In the genomic region with DNA sequence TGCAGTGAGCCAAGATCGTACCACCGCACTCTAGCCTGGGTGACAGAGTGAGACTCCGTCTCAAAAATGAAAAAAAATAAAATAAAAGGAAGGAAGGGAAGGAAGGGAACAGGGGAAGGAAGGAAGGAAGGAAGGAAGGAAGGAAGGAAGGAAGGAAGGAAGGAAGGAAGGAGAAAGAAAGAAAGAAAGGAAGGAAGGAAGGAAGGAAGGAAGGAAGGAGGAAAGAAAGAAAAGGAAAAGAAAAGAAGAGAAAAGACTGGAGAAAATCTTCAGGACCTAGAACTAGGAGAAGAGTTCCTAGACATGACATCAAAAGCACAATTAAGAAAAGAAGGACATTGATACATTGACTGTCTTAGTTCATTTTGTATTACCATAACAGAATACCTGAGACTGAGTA, we compare ENCODE assay signal across 8 cellular contexts.
A peak's percentile ranks its signal among the peaks of the same experiment; 100 is the strongest.
DNase-seq lines count a peak whose midpoint lies in the region; ATAC-seq, FAIRE-seq and TF ChIP-seq lines count a peak whose summit lies in the region.
"Not testable (repeated sequence)": the region's sequence is repeated elsewhere in the genome, so short reads cannot be mapped to it uniquely, and the experiment has no call there.

No MANE protein-coding gene starts in this region.

- not testable (repeated sequence) for H3K79me2 ChIP-seq in GM23338 (replicated peaks; ENCODE audit: insufficient read depth); KMS-11 (ENCODE audit: insufficient read depth, low read depth); K562 (ENCODE audit: control insufficient read depth, insufficient read depth, low read length); neural progenitor cell (ENCODE audit: low read depth)

- CTCF ChIA-PET in HEK293 (lab: Yijun Ruan, JAX) = interaction anchor here (0.7 to 6.6 kb wide), 3 partner anchors 12 to 240 kb away, joined by 4 to 37 read pairs (median 4); no protein-coding TSS in a partner anchor
- CTCF ChIA-PET in WTC11 (lab: Charles Lee) = interaction anchor here (0.7 kb wide), 1 partner anchor 51 kb away, joined by 4 read pairs; no protein-coding TSS in a partner anchor
- CTCF ChIA-PET in K562 (lab: Yijun Ruan, JAX; ENCODE audit: low intra/inter-chr PET ratio) = interaction anchor here (0.7 kb wide), 1 partner anchor 10 kb away, joined by 3 read pairs; no protein-coding TSS in a partner anchor

- H3K4me3 Mint-ChIP-seq in GM23338, WTC11, nephron progenitor cell, neural progenitor cell: not testable (repeated sequence)

- DNase-seq in GM23338 (ENCODE audit: low spot score); SK-N-MC (ENCODE audit: low read depth, low spot score); WTC11 (ENCODE audit: low spot score); K562 (ENCODE audit: extremely low read depth in 1 of 4, low spot score in 3 of 4); nephron progenitor cell; neural progenitor cell (ENCODE audit: low spot score): not testable (repeated sequence)

- H3K27ac ChIP-seq in GM23338 (ENCODE audit: low read depth); HEK293 (ENCODE audit: extremely low read depth, low read depth, low read length); K562 (ENCODE audit: extremely low read depth, low read depth, low read length); neural progenitor cell: not testable (repeated sequence)
- H3K27ac ChIP-seq in KMS-11 (peak overlapping the region; percentile 90), SK-N-MC (peak overlapping the region; percentile 73)

- intact Hi-C loops in K562 (cut with micrococcal nuclease) = not testable (repeated sequence)

- H3K27ac Mint-ChIP-seq in GM23338, WTC11, neural progenitor cell: not testable (repeated sequence)
- H3K27ac Mint-ChIP-seq in nephron progenitor cell = peak overlapping the region; percentile 87

- BruUV-seq in K562 (replicated peaks; lab: Mats Ljungman, UMichigan) = not testable (repeated sequence)

- FAIRE-seq in K562 (lab: Jason Lieb, UNC) = not testable (repeated sequence)

- H3K4me1 Mint-ChIP-seq in GM23338 = not testable (repeated sequence)
- H3K4me1 Mint-ChIP-seq in WTC11 (peaks cover 17% of the 10 kb centered on the region), nephron progenitor cell (peaks cover 31% of the 10 kb centered on the region), neural progenitor cell (peaks cover 15% of the 10 kb centered on the region)

- not testable (repeated sequence) for TF ChIP-seq RAD21 in K562 (CRISPR knock-in tag; conservative IDR thresholded peaks at IDR 0.05 in 1 of 2, IDR thresholded peaks at IDR 0.05 in 1 of 2)

- H3K4me2 ChIP-seq in GM23338; K562 (ENCODE audit: insufficient read depth, low read length): not testable (repeated sequence)
- H3K4me2 ChIP-seq in KMS-11 (peak overlapping the region; percentile 23), neural progenitor cell (peak overlapping the region; percentile 25)

- TF ChIP-seq EP300 in K562 (IDR thresholded peaks at IDR 0.05; ENCODE audit: low read length) = not testable (repeated sequence)

- not testable (repeated sequence) for H3K4me1 ChIP-seq in GM23338 (ENCODE audit: insufficient read depth); HEK293 (ENCODE audit: control insufficient read depth, insufficient read depth, low read length); K562 (replicated peaks in 1 of 2; ENCODE audit: control insufficient read depth in 2 of 2, insufficient read depth in 2 of 2, low read length in 2 of 2); neural progenitor cell
- H3K4me1 ChIP-seq in KMS-11 (ENCODE audit: low read depth, poor library complexity, severe bottlenecking) = peaks cover 52% of the 10 kb centered on the region

- peak overlapping the region; percentile 16; the same call in 1 of the 2 replicates for H2AFZ ChIP-seq in GM23338
- not testable (repeated sequence) for H2AFZ ChIP-seq in KMS-11 (ENCODE audit: low read depth); K562 (ENCODE audit: low read depth, low read length); neural progenitor cell (replicated peaks)

- not testable (repeated sequence) for H3K36me3 ChIP-seq in GM23338 (ENCODE audit: insufficient read depth); HEK293 (ENCODE audit: control insufficient read depth in 2 of 2, insufficient read depth in 1 of 2, low read length in 2 of 2); KMS-11 (ENCODE audit: insufficient read depth); SK-N-MC (ENCODE audit: insufficient read depth, low read length); K562 (ENCODE audit: control insufficient read depth, insufficient read depth, low read length); neural progenitor cell

- not testable (repeated sequence) for TF ChIP-seq POLR2A in K562 (conservative IDR thresholded peaks at IDR 0.05)

- WGBS in K562 (ENCODE audit: insufficient coverage, low coverage, missing lambda C conversion rate) = 0% methylated on average over 2 of the region's 3 CpGs

- not testable (repeated sequence) for H3K9me2 ChIP-seq in GM23338 (ENCODE audit: insufficient read depth)

- not testable (repeated sequence) for H3K9me3 Mint-ChIP-seq in GM23338, neural progenitor cell
- H3K9me3 Mint-ChIP-seq in WTC11 (peaks cover 16% of the 10 kb centered on the region), nephron progenitor cell (peaks cover 28% of the 10 kb centered on the region)

- not testable (repeated sequence) for TF ChIP-seq CTCF in GM23338 (conservative IDR thresholded peaks at IDR 0.05; ENCODE audit: low read depth in 2 of 2); HEK293 (tag by site-specific recombination; IDR thresholded peaks at IDR 0.05); KMS-11 (conservative IDR thresholded peaks at IDR 0.05; ENCODE audit: low read depth, low read length); WTC11 (IDR thresholded peaks at IDR 0.05); K562 (IDR thresholded peaks at IDR 0.05 in 2 of 3, conservative IDR thresholded peaks at IDR 0.05 in 1 of 3; ENCODE audit: insufficient read depth in 2 of 3, low read depth in 1 of 3, low read length in 3 of 3); nephron progenitor cell (IDR thresholded peaks at IDR 0.05); neural progenitor cell (IDR thresholded peaks at IDR 0.05)

- H3K9me1 ChIP-seq in K562 (ENCODE audit: control insufficient read depth, insufficient read depth, low read length) = not testable (repeated sequence)

- not testable (repeated sequence) for H3K27me3 Mint-ChIP-seq in GM23338 (ENCODE audit: insufficient read depth, low read depth, poor library complexity); WTC11 (ENCODE audit: low read depth); nephron progenitor cell (ENCODE audit: low read depth, poor library complexity); neural progenitor cell (ENCODE audit: insufficient read depth, low read depth)

- not testable (repeated sequence) for H4K20me1 ChIP-seq in GM23338 (replicated peaks; ENCODE audit: insufficient read depth); KMS-11 (ENCODE audit: insufficient read depth); K562 (replicated peaks; ENCODE audit: control insufficient read depth, insufficient read depth, low read length); neural progenitor cell (ENCODE audit: low read depth)

- H3K36me3 Mint-ChIP-seq in GM23338 (ENCODE audit: low read depth); WTC11; nephron progenitor cell (ENCODE audit: low read depth); neural progenitor cell: not testable (repeated sequence)

- H3K9ac ChIP-seq in KMS-11; SK-N-MC (ENCODE audit: insufficient read length); K562 (ENCODE audit: insufficient read depth in 1 of 2, low read depth in 2 of 2, low read length in 2 of 2); neural progenitor cell: not testable (repeated sequence)

- not testable (repeated sequence) for H3F3A ChIP-seq in GM23338 (replicated peaks; ENCODE audit: low read depth); neural progenitor cell (ENCODE audit: low read depth)

- in situ Hi-C loops in K562 (cut with MboI) = not testable (repeated sequence)

- not testable (repeated sequence) for ATAC-seq in GM23338, WTC11, K562

- H3K9me3 ChIP-seq in HEK293 (ENCODE audit: control insufficient read depth, insufficient read depth, low read depth, low read length); SK-N-MC (ENCODE audit: low read depth, low read length); K562 (replicated peaks; ENCODE audit: control insufficient read depth, insufficient read depth, low read depth, low read length); neural progenitor cell (ENCODE audit: low read depth): not testable (repeated sequence)

- not testable (repeated sequence) for H3K4me3 ChIP-seq in GM23338; HEK293 (ENCODE audit: low read depth, low read length); KMS-11 (IDR thresholded peaks at IDR 0.05; ENCODE audit: insufficient read depth, low read depth, low read length); SK-N-MC; K562; neural progenitor cell

- POLR2A ChIA-PET in HEK293 (lab: Yijun Ruan, JAX); WTC11 (lab: Charles Lee); K562 (lab: Yijun Ruan, JAX): not testable (repeated sequence)

- not testable (repeated sequence) for H3K27me3 ChIP-seq in GM23338 (ENCODE audit: insufficient read depth); KMS-11 (ENCODE audit: insufficient read depth, low read depth); K562 (ENCODE audit: control insufficient read depth in 2 of 2, insufficient read depth in 2 of 2, low read length in 2 of 2); neural progenitor cell
